1 cellular context compared by ENCODE assay signal in the genomic region with DNA sequence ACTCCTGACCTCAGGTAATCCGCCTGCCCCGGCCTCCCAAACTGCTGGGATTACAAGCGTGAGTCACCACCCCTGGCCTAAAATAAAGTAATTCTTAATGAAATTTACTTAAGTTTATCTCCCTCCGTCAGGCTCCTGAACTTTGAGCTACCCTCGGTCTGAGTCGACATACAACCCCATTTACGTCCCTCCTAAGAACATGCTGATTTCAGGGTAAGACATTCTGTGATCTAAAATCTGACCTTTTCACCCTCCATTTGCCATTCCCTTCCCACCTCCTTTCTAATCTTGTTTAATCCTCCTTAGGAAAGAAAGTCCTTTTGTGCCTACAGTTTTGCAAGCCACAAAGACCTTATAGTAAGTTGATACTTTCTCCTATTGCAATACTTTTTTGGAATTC.
TF ChIP-seq lines count a peak whose summit lies in the region.

No MANE protein-coding gene starts in this region.

TF ChIP-seq in WTC11, 78 proteins besides CTCF, POLR2A, EP300 and RAD21 (continued from another document):
- TF ChIP-seq, protein P1, sequence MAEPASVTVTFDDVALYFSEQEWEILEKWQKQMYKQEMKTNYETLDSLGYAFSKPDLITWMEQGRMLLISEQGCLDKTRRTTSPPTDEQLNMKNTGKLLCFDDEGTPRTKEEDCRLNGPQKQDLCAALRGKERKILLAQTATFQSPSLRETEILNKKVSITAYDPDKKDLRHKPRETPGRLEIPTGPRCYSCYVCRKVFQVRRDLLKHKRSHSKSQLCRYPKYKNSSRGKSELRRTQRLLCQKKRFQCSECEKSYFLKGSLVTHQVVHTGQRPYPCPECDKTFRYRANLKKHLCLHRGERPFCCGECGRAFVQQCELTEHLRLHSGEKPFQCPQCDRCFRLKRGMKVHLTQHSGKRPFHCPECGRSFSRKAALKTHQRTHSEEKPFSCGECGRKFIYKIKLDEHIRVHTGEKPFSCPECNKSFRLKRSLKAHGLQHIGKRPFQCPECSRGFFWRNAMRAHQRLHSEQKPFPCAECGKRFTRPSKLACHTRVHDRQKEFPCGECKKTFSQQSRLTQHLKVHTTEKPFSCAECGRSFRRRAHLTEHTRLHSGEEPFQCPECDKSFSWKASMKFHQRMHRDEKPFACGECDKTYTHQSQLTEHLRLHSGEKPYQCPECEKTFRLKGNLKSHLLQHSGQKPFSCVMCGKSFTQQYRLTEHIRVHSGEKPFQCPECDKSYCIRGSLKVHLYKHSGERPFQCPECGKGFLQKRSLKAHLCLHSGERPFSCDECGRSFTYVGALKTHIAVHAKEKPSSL (CRISPR knock-in tag; conservative IDR thresholded peaks at IDR 0.05), result no peak
- TF ChIP-seq RORB (CRISPR knock-in tag; IDR thresholded peaks at IDR 0.05) (no peak), IRF2 (CRISPR knock-in tag; IDR thresholded peaks at IDR 0.05; ENCODE audit: borderline replicate concordance, low read depth) (no peak)
- TF ChIP-seq, protein P2, sequence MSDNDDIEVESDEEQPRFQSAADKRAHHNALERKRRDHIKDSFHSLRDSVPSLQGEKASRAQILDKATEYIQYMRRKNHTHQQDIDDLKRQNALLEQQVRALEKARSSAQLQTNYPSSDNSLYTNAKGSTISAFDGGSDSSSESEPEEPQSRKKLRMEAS (CRISPR knock-in tag; IDR thresholded peaks at IDR 0.05), result no peak
- TF ChIP-seq, protein P3, sequence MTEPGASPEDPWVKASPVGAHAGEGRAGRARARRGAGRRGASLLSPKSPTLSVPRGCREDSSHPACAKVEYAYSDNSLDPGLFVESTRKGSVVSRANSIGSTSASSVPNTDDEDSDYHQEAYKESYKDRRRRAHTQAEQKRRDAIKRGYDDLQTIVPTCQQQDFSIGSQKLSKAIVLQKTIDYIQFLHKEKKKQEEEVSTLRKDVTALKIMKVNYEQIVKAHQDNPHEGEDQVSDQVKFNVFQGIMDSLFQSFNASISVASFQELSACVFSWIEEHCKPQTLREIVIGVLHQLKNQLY (CRISPR knock-in tag; IDR thresholded peaks at IDR 0.05), result no peak
TF ChIP-seq in WTC11: peak in this region for 0.
